In the genomic region with DNA sequence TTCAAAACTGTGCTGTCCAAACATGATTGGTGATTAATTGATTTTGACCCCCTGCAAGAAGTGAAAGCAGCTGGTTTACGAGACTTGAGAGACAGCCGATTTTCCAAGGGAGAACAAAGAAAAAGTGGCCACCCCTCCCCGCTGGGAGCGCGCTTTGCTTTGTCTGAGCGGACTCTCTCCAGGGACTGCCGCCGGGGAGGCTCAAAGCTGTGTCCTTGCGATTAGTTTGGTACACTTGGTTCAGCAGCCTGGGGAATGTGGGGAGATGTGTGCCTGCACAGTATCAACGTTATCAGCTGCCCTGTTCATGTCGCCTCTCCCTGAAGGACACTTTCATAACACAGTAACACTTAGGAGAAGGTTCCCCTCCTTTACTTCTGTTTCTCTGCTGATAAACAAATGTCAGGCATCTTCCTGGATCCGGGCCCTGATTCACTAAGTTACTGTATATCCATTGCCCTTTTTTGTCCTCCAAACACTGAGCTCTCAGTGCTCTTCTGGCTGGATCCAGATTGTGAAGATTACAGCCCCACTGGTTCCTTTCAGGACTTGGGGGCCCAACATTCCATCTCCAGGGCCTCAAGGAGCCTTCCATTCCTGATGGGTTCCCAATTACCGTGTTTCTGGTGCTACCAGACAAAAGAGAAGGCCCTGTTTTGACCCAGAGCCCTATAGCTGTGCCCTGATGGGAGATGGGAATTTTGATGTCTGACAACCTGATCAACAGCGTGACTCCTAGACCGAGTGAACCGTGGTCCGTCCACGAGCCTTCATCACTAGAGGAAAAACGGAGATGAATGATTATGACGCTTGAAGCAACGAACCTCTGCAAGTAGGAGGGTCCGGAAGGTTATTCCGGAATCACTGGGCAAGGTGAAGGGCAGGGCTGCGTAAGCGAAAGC, we compare ENCODE assay signal across 1 cellular context.
A peak's percentile ranks its signal among the peaks of the same experiment; 100 is the strongest.
TF ChIP-seq lines count a peak whose summit lies in the region.

No MANE protein-coding gene starts in this region.

TF ChIP-seq in HepG2, 621 proteins besides CTCF, POLR2A, EP300 and RAD21 (continued from another document):
- TF ChIP-seq GRHL1 (CRISPR knock-in tag; conservative IDR thresholded peaks at IDR 0.05) (no peak), DNMT1 (CRISPR knock-in tag; IDR thresholded peaks at IDR 0.05) (no peak), ZNF292 (CRISPR knock-in tag; IDR thresholded peaks at IDR 0.05; ENCODE audit: borderline replicate concordance, low read depth) (0 out of 2 replicates have a peak, but pooled peaks have one; percentile 24), ZNF264 (CRISPR knock-in tag; IDR thresholded peaks at IDR 0.05) (no peak)
- TF ChIP-seq, protein P1, sequence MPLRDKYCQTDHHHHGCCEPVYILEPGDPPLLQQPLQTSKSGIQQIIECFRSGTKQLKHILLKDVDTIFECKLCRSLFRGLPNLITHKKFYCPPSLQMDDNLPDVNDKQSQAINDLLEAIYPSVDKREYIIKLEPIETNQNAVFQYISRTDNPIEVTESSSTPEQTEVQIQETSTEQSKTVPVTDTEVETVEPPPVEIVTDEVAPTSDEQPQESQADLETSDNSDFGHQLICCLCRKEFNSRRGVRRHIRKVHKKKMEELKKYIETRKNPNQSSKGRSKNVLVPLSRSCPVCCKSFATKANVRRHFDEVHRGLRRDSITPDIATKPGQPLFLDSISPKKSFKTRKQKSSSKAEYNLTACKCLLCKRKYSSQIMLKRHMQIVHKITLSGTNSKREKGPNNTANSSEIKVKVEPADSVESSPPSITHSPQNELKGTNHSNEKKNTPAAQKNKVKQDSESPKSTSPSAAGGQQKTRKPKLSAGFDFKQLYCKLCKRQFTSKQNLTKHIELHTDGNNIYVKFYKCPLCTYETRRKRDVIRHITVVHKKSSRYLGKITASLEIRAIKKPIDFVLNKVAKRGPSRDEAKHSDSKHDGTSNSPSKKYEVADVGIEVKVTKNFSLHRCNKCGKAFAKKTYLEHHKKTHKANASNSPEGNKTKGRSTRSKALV (CRISPR knock-in tag; IDR thresholded peaks at IDR 0.05) = peak; percentile 60; the same call in 1 of the 2 replicates
